ENCODE assay signal across 33 cellular contexts in the genomic region with DNA sequence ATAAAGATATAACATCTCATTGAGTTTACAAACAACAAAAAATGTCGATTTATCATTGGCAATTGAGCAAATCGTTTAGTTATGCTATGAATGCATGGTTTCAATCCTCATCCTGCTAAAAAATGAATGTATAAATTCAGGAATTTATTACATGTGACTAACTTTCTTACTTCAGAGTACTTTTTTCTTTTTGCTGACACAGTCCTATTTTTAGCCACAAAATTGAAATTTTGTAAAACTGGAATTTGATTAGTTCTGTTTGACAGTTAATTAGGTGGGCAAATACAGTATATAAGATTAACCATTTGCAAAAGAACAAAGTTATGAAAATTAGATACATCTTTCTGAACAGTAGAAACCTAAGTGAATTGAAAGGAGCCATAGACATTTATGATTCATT.
"Had no signal": no experiment of that assay in that cellular context is flagged by ENCODE, and none has a peak within 500 bp of the region (broad histone marks: within the 10 kb centered on the region; RNA-seq: fewer than 3 reads in every experiment).

No MANE protein-coding gene starts in this region.

- H3K4me1 ChIP-seq: adrenal gland, ascending aorta, body of pancreas, breast epithelium had no signal

- H3K9me3 ChIP-seq: body of pancreas had no signal

- H3K27me3 ChIP-seq: adrenal gland, ascending aorta, body of pancreas, brain microvascular endothelial cell, breast epithelium, cardiac muscle cell had no signal

- H3K36me3 ChIP-seq: adrenal gland, ascending aorta, brain microvascular endothelial cell, breast epithelium, cardiac muscle cell had no signal

- H3K27ac ChIP-seq: adrenal gland, ascending aorta, body of pancreas, brain microvascular endothelial cell, breast epithelium, cardiac muscle cell had no signal

- DNase-seq: activated effector memory CD4-positive, alpha-beta T cell treated with anti-CD3 and anti-CD28 coated beads, Interleukin-2, amount 50 U/mL, for 16 hours; activated effector memory CD4-positive, alpha-beta T cell treated with Interleukin-2 at 50 U/mL for 16 hours; activated gamma-delta T cell; activated gamma-delta T cell treated with Interleukin-2 at 50 U/mL for 16 hours; activated naive CD4-positive, alpha-beta T cell; activated naive CD4-positive, alpha-beta T cell treated with anti-CD3 and anti-CD28 coated beads for 36 hours; activated naive CD4-positive, alpha-beta T cell treated with anti-CD3 and anti-CD28 coated beads, Interleukin-2, amount 10 ng/mL, durations not matched to agents 7 days and 5 days; activated naive CD4-positive, alpha-beta T cell treated with anti-CD3 and anti-CD28 coated beads, Interleukin-2, amount 50 U/mL, for 16 hours; activated naive CD4-positive, alpha-beta T cell treated with Interleukin-2 at 50 U/mL for 16 hours; activated naive CD8-positive, alpha-beta T cell treated with anti-CD3 and anti-CD28 coated beads for 36 hours; activated naive CD8-positive, alpha-beta T cell treated with anti-CD3 and anti-CD28 coated beads, Interleukin-2, amount 10 ng/mL, durations not matched to agents 7 days and 5 days; activated naive CD8-positive, alpha-beta T cell treated with anti-CD3 and anti-CD28 coated beads, Interleukin-2, amount 50 U/mL, for 24 hours; activated T-cell treated with anti-CD3 and anti-CD28 coated beads, Interleukin-2, amount 50 U/mL, for 1 hour; activated T-cell treated with anti-CD3 and anti-CD28 coated beads, Interleukin-2, amount 50 U/mL, for 24 hours; activated T-cell treated with anti-CD3 and anti-CD28 coated beads, Interleukin-2, amount 50 U/mL, for 4 hours; activated T-cell treated with anti-CD3 and anti-CD28 coated beads, Interleukin-2, amount 50 U/mL, for 48 hours; activated T-cell treated with anti-CD3 and anti-CD28 coated beads, Interleukin-2, amount 50 U/mL, for 72 hours; adrenal gland; amygdala; anterior cingulate cortex; aorta; body of pancreas; brain microvascular endothelial cell; caudate nucleus; central memory CD4-positive, alpha-beta T cell; cerebellar nuclear complex had no signal

- H3K4me3 ChIP-seq: adrenal gland, ascending aorta, body of pancreas, breast epithelium, cardiac muscle cell had no signal

- FAIRE-seq: astrocyte, bronchial epithelial cell had no signal

- ATAC-seq: activated naive CD4-positive, alpha-beta T cell treated with anti-CD3 and anti-CD28 coated beads, Interleukin-2, amount 50 U/mL, for 72 hours; activated naive CD8-positive, alpha-beta T cell treated with anti-CD3 and anti-CD28 coated beads, Interleukin-2, amount 50 U/mL, for 24 hours; activated T-cell treated with anti-CD3 and anti-CD28 coated beads, Interleukin-2, amount 50 U/mL, for 4 hours; activated T-cell treated with anti-CD3 and anti-CD28 coated beads, Interleukin-2, amount 50 U/mL, for 72 hours; activated T-helper 17 cell treated with anti-CD3 and anti-CD28 coated beads, Interleukin-2, amount 50 U/mL, for 72 hours; body of pancreas had no signal
